ENCODE assay signal across 26 cellular contexts in genomic region chr6:53786832-53787231, GRCh38.
"Had no signal": no experiment of that assay in that cellular context is flagged by ENCODE, and none has a peak within 500 bp of the region (broad histone marks: within the 10 kb centered on the region; RNA-seq: fewer than 3 reads in every experiment).

No MANE protein-coding gene starts in this region.

- H3K4me3 ChIP-seq: colonic mucosa, coronary artery, dorsolateral prefrontal cortex, esophagus muscularis mucosa, esophagus squamous epithelium, gastrocnemius medialis, gastroesophageal sphincter, heart left ventricle, heart right ventricle had no signal

- H3K36me3 ChIP-seq: colonic mucosa, esophagus muscularis mucosa, esophagus squamous epithelium, gastrocnemius medialis, gastroesophageal sphincter, heart left ventricle, heart right ventricle had no signal

- H3K27ac ChIP-seq: colonic mucosa, coronary artery, dorsolateral prefrontal cortex, epithelial cell of prostate, esophagus muscularis mucosa, esophagus squamous epithelium, foreskin keratinocyte, gastrocnemius medialis, gastroesophageal sphincter, heart left ventricle, heart right ventricle had no signal

- ATAC-seq: effector memory CD8-positive, alpha-beta T cell; esophagus mucosa; foreskin keratinocyte; gastrocnemius medialis; gastroesophageal sphincter; heart left ventricle; heart right ventricle had no signal

- DNase-seq: colonic mucosa; cortex of kidney; dermis blood vessel endothelial cell; dorsolateral prefrontal cortex; effector CD4-positive, alpha-beta T cell; effector CD8-positive, alpha-beta T cell; effector memory CD4-positive, alpha-beta T cell; effector memory CD8-positive, alpha-beta T cell; endodermal cell; erythroblast; esophagus squamous epithelium; foreskin fibroblast; foreskin keratinocyte; foreskin melanocyte; gastrocnemius medialis; glutamatergic neuron; head of caudate nucleus; heart left ventricle; heart right ventricle had no signal

- H3K27me3 ChIP-seq: colonic mucosa, esophagus muscularis mucosa, esophagus squamous epithelium, foreskin keratinocyte, gastroesophageal sphincter had no signal

- H3K4me1 ChIP-seq: colonic mucosa, esophagus muscularis mucosa, gastrocnemius medialis, gastroesophageal sphincter, heart left ventricle, heart right ventricle had no signal

- FAIRE-seq: endometrium, endothelial cell of umbilical vein had no signal

- H3K9me3 ChIP-seq: colonic mucosa had no signal
